Comparison of ENCODE assay signal across 8 cellular contexts in genomic region chr2:70088508-70089219, GRCh38. TPM values are rescaled to one million over a fixed set of nuclear protein-coding genes. Genes with fewer than 3 reads are reported as not detected.
DNase-seq lines count a peak whose midpoint lies in the region; ATAC-seq and TF ChIP-seq lines count a peak whose summit lies in the region.

No MANE protein-coding gene starts in this region.

- H3K9me3 Mint-ChIP-seq in CD14-positive monocyte, result peaks cover 0 to 3% (median 0%) of the 10 kb centered on the region in 7 donors
- H3K9me3 Mint-ChIP-seq in activated naive CD8-positive, alpha-beta T cell treated with anti-CD3 and anti-CD28 coated beads, Interleukin-2, amount 10 ng/mL, durations not matched to agents 7 days and 5 days, result no peaks in the 10 kb centered on the region

- WGBS in upper lobe of left lung, 2 donors, result 1% methylated on average over 8 to 11 of the region's 11 CpGs

- intact Hi-C loops in CD14-positive monocyte (cut with micrococcal nuclease) (loop anchor here (5.0 to 10.0 kb wide), 3 partner anchors 171 to 206 kb away; partner anchors contain the start of genes MXD1 (in 1 of the 2) and SNRPG (in 1 of the 2)), left lung (cut with DNase I) (loop anchor here in 1 of 2 donors (5.0 to 10.0 kb wide), 3 partner anchors 34 to 174 kb away; partner anchors contain the start of gene MXD1)

- peaks cover 24 to 32% of the 10 kb centered on the region in 2 donors for H3K36me3 Mint-ChIP-seq in CD14-positive monocyte
- H3K36me3 Mint-ChIP-seq in activated naive CD8-positive, alpha-beta T cell treated with anti-CD3 and anti-CD28 coated beads, Interleukin-2, amount 10 ng/mL, durations not matched to agents 7 days and 5 days, result peaks cover 37% of the 10 kb centered on the region

- DNase-seq in CD14-positive monocyte (ENCODE audit: low spot score), result no peak
- no peak for DNase-seq in activated naive CD8-positive, alpha-beta T cell treated with anti-CD3 and anti-CD28 coated beads, Interleukin-2, amount 10 ng/mL, durations not matched to agents 7 days and 5 days
- DNase-seq in left lung, result no peak
- DNase-seq in upper lobe of left lung, result no peak
- DNase-seq in 8988T, result no peak

- peak overlapping the region; percentile 98 to 100 (median 99) for H3K27ac Mint-ChIP-seq in CD14-positive monocyte
- H3K27ac Mint-ChIP-seq in activated naive CD8-positive, alpha-beta T cell treated with anti-CD3 and anti-CD28 coated beads, Interleukin-2, amount 10 ng/mL, durations not matched to agents 7 days and 5 days, result peak overlapping the region; percentile 97

- no peak for TF ChIP-seq RAD21 in Ishikawa (IDR thresholded peaks at IDR 0.05; ENCODE audit: low read depth)

- TF ChIP-seq EP300 in Ishikawa (IDR thresholded peaks at IDR 0.05; ENCODE audit: borderline replicate concordance), result no peak
- TF ChIP-seq EP300 in upper lobe of left lung (IDR thresholded peaks at IDR 0.05), result no peak

- peak overlapping the region; percentile 67 to 93 for H3K4me3 ChIP-seq in left lung
- H3K4me3 ChIP-seq in upper lobe of left lung, result peak overlapping the region; percentile 58 to 99 (median 88)

- H3K27ac ChIP-seq in left lung (peak overlapping the region; percentile 100), upper lobe of left lung (peak overlapping the region; percentile 97 to 100 (median 100))

- H3K9me3 ChIP-seq in left lung (no peaks in the 10 kb centered on the region), upper lobe of left lung (no peaks in the 10 kb centered on the region)

- H3K4me1 ChIP-seq in left lung (peaks cover 13 to 59% of the 10 kb centered on the region in 2 donors), upper lobe of left lung (peaks cover 39 to 47% (median 41%) of the 10 kb centered on the region in 4 donors)

- no peak for TF ChIP-seq POLR2A in upper lobe of left lung (IDR thresholded peaks at IDR 0.05)

- peaks cover 0 to 5% (median 0%) of the 10 kb centered on the region in 3 donors for H3K27me3 Mint-ChIP-seq in CD14-positive monocyte (ENCODE audit: low read depth in 3 of 3)
- no peaks in the 10 kb centered on the region for H3K27me3 Mint-ChIP-seq in activated naive CD8-positive, alpha-beta T cell treated with anti-CD3 and anti-CD28 coated beads, Interleukin-2, amount 10 ng/mL, durations not matched to agents 7 days and 5 days

- peak overlapping the region; percentile 98 to 99 for H3K4me3 Mint-ChIP-seq in CD14-positive monocyte
- H3K4me3 Mint-ChIP-seq in activated naive CD8-positive, alpha-beta T cell treated with anti-CD3 and anti-CD28 coated beads, Interleukin-2, amount 10 ng/mL, durations not matched to agents 7 days and 5 days, result peak overlapping the region; percentile 96

- peaks cover 54% of the 10 kb centered on the region for H3K4me1 Mint-ChIP-seq in CD14-positive monocyte
- H3K4me1 Mint-ChIP-seq in activated naive CD8-positive, alpha-beta T cell treated with anti-CD3 and anti-CD28 coated beads, Interleukin-2, amount 10 ng/mL, durations not matched to agents 7 days and 5 days, result peaks cover 44% of the 10 kb centered on the region

- no peaks in the 10 kb centered on the region for H3K27me3 ChIP-seq in left lung
- H3K27me3 ChIP-seq in upper lobe of left lung, result no peaks in the 10 kb centered on the region

- TF ChIP-seq CTCF in CD14-positive monocyte (IDR thresholded peaks at IDR 0.05), result no peak
- no peak for TF ChIP-seq CTCF in left lung (IDR thresholded peaks at IDR 0.05)
- TF ChIP-seq CTCF in upper lobe of left lung (IDR thresholded peaks at IDR 0.05), result no peak

- peaks cover 0 to 15% of the 10 kb centered on the region in 2 donors for H3K36me3 ChIP-seq in left lung
- H3K36me3 ChIP-seq in upper lobe of left lung, result peaks cover 0 to 29% (median 0%) of the 10 kb centered on the region in 4 donors

- no peak for ATAC-seq in activated naive CD8-positive, alpha-beta T cell treated with anti-CD3 and anti-CD28 coated beads, Interleukin-2, amount 10 ng/mL, durations not matched to agents 7 days and 5 days (ENCODE audit: low read depth)
- ATAC-seq in left lung (no peak), upper lobe of left lung (ENCODE audit: low FRiP score in 2 of 2) (no peak), GM19324 (IDR thresholded peaks at IDR 0.05; ENCODE audit: low FRiP score, unreplicated experiment) (no peak), GM18909 (IDR thresholded peaks at IDR 0.05; ENCODE audit: poor library complexity, unreplicated experiment) (no peak)

- POLR2A ChIA-PET in activated naive CD8-positive, alpha-beta T cell treated with anti-CD3 and anti-CD28 coated beads, Interleukin-2, amount 10 ng/mL, durations not matched to agents 7 days and 5 days (lab: Charles Lee), result interaction anchor here (1.5 to 13.8 kb wide), 7 partner anchors 17 to 174 kb away, joined by 5 to 444 read pairs (median 90); partner anchors contain the start of gene MXD1

TF ChIP-seq in Ishikawa, 13 proteins besides CTCF, POLR2A, EP300 and RAD21:
- 0 out of 2 replicates have a peak, but pooled peaks have one; percentile 5 for TF ChIP-seq NFIC (IDR thresholded peaks at IDR 0.05)
- TF ChIP-seq USF1 (IDR thresholded peaks at IDR 0.05), result no peak
- TF ChIP-seq TCF12 (IDR thresholded peaks at IDR 0.05; ENCODE audit: low read depth), result no peak
- no peak for TF ChIP-seq ZBTB7A (IDR thresholded peaks at IDR 0.05; ENCODE audit: low read depth)
- no peak for TF ChIP-seq CREB1 (IDR thresholded peaks at IDR 0.05; ENCODE audit: low read depth)
- 0 out of 2 replicates have a peak, but pooled peaks have one; percentile 8 for TF ChIP-seq TAF1 (IDR thresholded peaks at IDR 0.05; ENCODE audit: low read depth)
- TF ChIP-seq FOXM1 (IDR thresholded peaks at IDR 0.05; ENCODE audit: borderline replicate concordance, low read depth), result no peak
- TF ChIP-seq REST (IDR thresholded peaks at IDR 0.05; ENCODE audit: low read depth), result no peak
- TF ChIP-seq TEAD4 (IDR thresholded peaks at IDR 0.05), result no peak
- no peak for TF ChIP-seq CEBPB (IDR thresholded peaks at IDR 0.05)
- no peak for TF ChIP-seq YY1 (IDR thresholded peaks at IDR 0.05; ENCODE audit: low read depth)

RNA-seq across cellular contexts. Expression of gene PCBP1, which starts 1.4 kb away (rescaled TPM):
- polyA plus RNA-seq in CD14-positive monocyte, result 100 to 1,000 TPM; 178 to 194 TPM
- total RNA-seq in activated naive CD8-positive, alpha-beta T cell treated with anti-CD3 and anti-CD28 coated beads, Interleukin-2, amount 10 ng/mL, durations not matched to agents 7 days and 5 days, result 100 to 1,000 TPM; 459 to 467 TPM
- total RNA-seq in left lung, result 100 to 1,000 TPM; 297 to 404 TPM
- total RNA-seq in upper lobe of left lung, result 100 to 1,000 TPM; 126 to 384 (median 236) TPM
